13 cellular contexts compared by ENCODE assay signal in genomic region chr10:33032354-33033254, GRCh38.
DNase-seq lines count a peak whose midpoint lies in the region; ATAC-seq and TF ChIP-seq lines count a peak whose summit lies in the region.
"Had no signal": no experiment of that assay in that cellular context is flagged by ENCODE, and none has a peak within 500 bp of the region (broad histone marks: within the 10 kb centered on the region; RNA-seq: fewer than 3 reads in every experiment).

No MANE protein-coding gene starts in this region.

- CTCF ChIA-PET in IMR-90 (lab: Yijun Ruan, JAX): interaction anchor here (0.6 kb wide), 1 partner anchor 303 kb away, joined by 3 read pairs; no protein-coding TSS in a partner anchor

- ATAC-seq in IMR-90 (ENCODE audit: low read depth) (peak; percentile 88), body of pancreas (peak; percentile 62), memory B cell (ENCODE audit: low read depth) (no peak), HG02588 (IDR thresholded peaks at IDR 0.05; ENCODE audit: unreplicated experiment) (no peak), gastrocnemius medialis (no peak), GM21528 (IDR thresholded peaks at IDR 0.05; ENCODE audit: low FRiP score, unreplicated experiment) (no peak)

- H4K8ac ChIP-seq in IMR-90 (ENCODE audit: low read depth in 2 of 2, low read length in 2 of 2): peak overlapping the region in 1 of 2 experiments; percentile 77; a peak in 2 of 4 replicates

- TF ChIP-seq RAD21 in IMR-90 (IDR thresholded peaks at IDR 0.05; ENCODE audit: low read length): no peak

- no peak overlapping the region for H2AK5ac ChIP-seq in IMR-90 (ENCODE audit: low read depth, low read length)

- BruUV-seq in IMR-90 (replicated peaks; lab: Mats Ljungman, UMichigan): no TSS peak

- H2BK5ac ChIP-seq in IMR-90 (ENCODE audit: low read depth, low read length, poor library complexity, severe bottlenecking): peak overlapping the region; percentile 16

- H3K27me3 Mint-ChIP-seq in memory B cell: no peaks in the 10 kb centered on the region

- peak overlapping the region; percentile 11; the same call in 1 of the 2 replicates for H2BK20ac ChIP-seq in IMR-90 (ENCODE audit: low read depth, low read length)

- H3K27ac Mint-ChIP-seq in memory B cell: peak overlapping the region; percentile 71

- 0 out of 3 replicates have a peak overlapping the region, but pooled peaks have one; percentile 62 for H2BK15ac ChIP-seq in IMR-90 (ENCODE audit: low read depth, low read length)

- H3K4me1 Mint-ChIP-seq in memory B cell: peaks cover 16% of the 10 kb centered on the region

- intact Hi-C loops in IMR-90 (cut with micrococcal nuclease): no loop called here
- intact Hi-C loops in body of pancreas (cut with DNase I): no loop called here
- intact Hi-C loops in gastrocnemius medialis (cut with DNase I; ENCODE audit: low total_unique reads): no loop called here

- no peaks in the 10 kb centered on the region for H3K79me1 ChIP-seq in IMR-90 (ENCODE audit: low read depth in 1 of 2, low read length in 2 of 2)

- H3K4me3 ChIP-seq in AG09309 (ENCODE audit: control insufficient read depth, low read depth, low read length) (no peak overlapping the region), IMR-90 (ENCODE audit: insufficient read depth, low read depth, low read length) (no peak overlapping the region), body of pancreas (no peak overlapping the region), gastrocnemius medialis (no peak overlapping the region)
- H3K4me3 ChIP-seq: heart left ventricle had no signal

- peaks cover 3% of the 10 kb centered on the region; the same call in 1 of the 2 replicates for H3K9me1 ChIP-seq in IMR-90 (ENCODE audit: insufficient read depth, low read length)

- TF ChIP-seq POLR2A in IMR-90 (IDR thresholded peaks at IDR 0.05; ENCODE audit: low read depth, low read length) (no peak), body of pancreas (IDR thresholded peaks at IDR 0.05) (no peak), gastrocnemius medialis (IDR thresholded peaks at IDR 0.05) (no peak)

- peaks cover 3% of the 10 kb centered on the region for H3K9me3 Mint-ChIP-seq in memory B cell

- no peak overlapping the region for H3K4me3 Mint-ChIP-seq in memory B cell

- peak overlapping the region; percentile 43; the same call in 1 of the 2 replicates for H3K23ac ChIP-seq in IMR-90 (ENCODE audit: low read depth, low read length)

- no peaks in the 10 kb centered on the region for H3K9me3 ChIP-seq in IMR-90 (ENCODE audit: control insufficient read depth, insufficient read depth, low read length)
- no peaks in the 10 kb centered on the region for H3K9me3 ChIP-seq in body of pancreas
- H3K9me3 ChIP-seq in gastrocnemius medialis: no peaks in the 10 kb centered on the region
- H3K9me3 ChIP-seq: BE2C, heart left ventricle had no signal

- H4K20me1 ChIP-seq in IMR-90 (ENCODE audit: insufficient read depth, low read length): no peaks in the 10 kb centered on the region

- H3K4me1 ChIP-seq in IMR-90 (ENCODE audit: control insufficient read depth, insufficient read depth, low read length) (peaks cover 2% of the 10 kb centered on the region), body of pancreas (no peaks in the 10 kb centered on the region), gastrocnemius medialis (peaks cover 4 to 7% of the 10 kb centered on the region in 2 donors)
- H3K4me1 ChIP-seq: BE2C had no signal

- H2AFZ ChIP-seq in IMR-90 (replicated peaks; ENCODE audit: low read length, poor library complexity): no peak overlapping the region

- H2BK120ac ChIP-seq in IMR-90 (ENCODE audit: low read depth, low read length): peak overlapping the region; percentile 66

- H3K36me3 ChIP-seq in IMR-90 (ENCODE audit: control insufficient read depth, insufficient read depth, low read length): no peaks in the 10 kb centered on the region
- no peaks in the 10 kb centered on the region for H3K36me3 ChIP-seq in body of pancreas (replicated peaks in 1 of 2; ENCODE audit: insufficient read depth in 1 of 2, low read depth in 2 of 2)
- H3K36me3 ChIP-seq in gastrocnemius medialis: no peaks in the 10 kb centered on the region
- H3K36me3 ChIP-seq: BE2C, heart left ventricle had no signal

- H3K27ac ChIP-seq in IMR-90 (ENCODE audit: insufficient read depth, low read length) (no peak overlapping the region), body of pancreas (peak overlapping the region in 2 of 4 donors; percentile 23 to 61), gastrocnemius medialis (no peak overlapping the region)

- no peak overlapping the region for H3K9ac ChIP-seq in IMR-90 (ENCODE audit: low read depth, low read length)

- TF ChIP-seq CTCF in AG09309 (IDR thresholded peaks at IDR 0.05; ENCODE audit: control insufficient read depth, insufficient read depth, low read depth, low read length, missing control alignments): no peak
- TF ChIP-seq CTCF in IMR-90 (conservative IDR thresholded peaks at IDR 0.05; ENCODE audit: low read depth, low read length): no peak
- TF ChIP-seq CTCF in body of pancreas (IDR thresholded peaks at IDR 0.05): no peak
- TF ChIP-seq CTCF in gastrocnemius medialis (IDR thresholded peaks at IDR 0.05 in 4 of 5, conservative IDR thresholded peaks at IDR 0.05 in 1 of 5): no peak

- in situ Hi-C loops in IMR-90 (cut with MboI; ENCODE audit: low sequenced_read_pairs) (no loop called here), gastrocnemius medialis (cut with MboI; ENCODE audit: low sequenced_read_pairs in 4 of 4) (no loop called here)

- DNase-seq in AG09309 (ENCODE audit: low read depth) (peak; percentile 59), IMR-90 (peak; percentile 79), body of pancreas (no peak), memory B cell (ENCODE audit: low spot score in 2 of 2) (no peak), NCI-H1092 treated with DMSO at 0.1 percent for 48 hours (lab: John Stamatoyannopoulos, UW) (no peak), gastrocnemius medialis (no peak)
- DNase-seq: aorta, BE2C, heart left ventricle, KG1, NCI-H524 treated with DMSO at 0.1 percent for 48 hours had no signal

- POLR2A ChIA-PET in IMR-90 (lab: Charles Lee; ENCODE audit: unreplicated experiment): no interaction called here

- peak overlapping the region; percentile 17; the same call in 1 of the 2 replicates for H3K4me2 ChIP-seq in IMR-90 (ENCODE audit: low read depth, low read length)

- 0% methylated on average over 3 of the region's 9 CpGs; no CpG with 5 or more reads in 1 of the 2 experiments for WGBS in IMR-90 (ENCODE audit: extremely low coverage in 2 of 2, insufficient read length in 1 of 2), 2 experiments
- WGBS in body of pancreas, 2 donors: 42 to 54% methylated on average over 9 of the region's 9 CpGs

- H3K56ac ChIP-seq in IMR-90 (ENCODE audit: extremely low read depth, insufficient read depth, low read length): peak overlapping the region; percentile 59; the same call in 1 of the 2 replicates

- peak overlapping the region; percentile 68; the same call in 1 of the 2 replicates for H3K14ac ChIP-seq in IMR-90 (replicated peaks; ENCODE audit: low read depth, low read length)

- no peak overlapping the region for H4K5ac ChIP-seq in IMR-90 (ENCODE audit: low read depth, low read length)

- H4K91ac ChIP-seq in IMR-90 (ENCODE audit: insufficient read depth, low read depth, low read length): peak overlapping the region; percentile 36; the same call in 1 of the 2 replicates

- H3K4ac ChIP-seq in IMR-90 (ENCODE audit: low read depth, low read length): peak overlapping the region; percentile 68; the same call in 1 of the 2 replicates

- peak overlapping the region; percentile 63; the same call in 1 of the 2 replicates for H3K18ac ChIP-seq in IMR-90 (ENCODE audit: low read depth, low read length)

- dilution Hi-C loops in IMR-90 (cut with HindIII; ENCODE audit: low sequenced_read_pairs, unreplicated experiment): no loop called here

- H3K27me3 ChIP-seq in IMR-90 (ENCODE audit: control insufficient read depth, insufficient read depth, low read length) (no peaks in the 10 kb centered on the region), body of pancreas (no peaks in the 10 kb centered on the region), gastrocnemius medialis (no peaks in the 10 kb centered on the region)
- H3K27me3 ChIP-seq: BE2C, heart left ventricle had no signal

- H2AK9ac ChIP-seq in IMR-90 (replicated peaks; ENCODE audit: low read depth, low read length, poor library complexity): no peak overlapping the region

- no peaks in the 10 kb centered on the region for H3K36me3 Mint-ChIP-seq in memory B cell

TF ChIP-seq in IMR-90, 13 proteins besides CTCF, POLR2A, EP300 and RAD21:
- TF ChIP-seq MAFK (IDR thresholded peaks at IDR 0.05; ENCODE audit: low read depth, low read length): peak; percentile 65
- no peak for TF ChIP-seq MXI1 (IDR thresholded peaks at IDR 0.05; ENCODE audit: borderline replicate concordance, low read depth, low read length)
- TF ChIP-seq FOS (IDR thresholded peaks at IDR 0.05; ENCODE audit: low read depth, low read length): 0 out of 2 replicates have a peak, but pooled peaks have one; percentile 5
TF ChIP-seq in IMR-90: peak in this region for 2.

Comparison
In these comparisons a context has a peak if more than half of its experiments do, and no peak if none do; other contexts are left out.
1. DNase-seq: peak in AG09309 (single experiment) and IMR-90 (single experiment); none in body of pancreas (0 of 4), memory B cell (0 of 2), NCI-H1092 treated with DMSO at 0.1 percent for 48 hours (single experiment) and gastrocnemius medialis (0 of 2).
2. ATAC-seq: peak in IMR-90 (single experiment) and body of pancreas (single experiment); none in memory B cell (single experiment), HG02588 (single experiment), gastrocnemius medialis (0 of 2) and GM21528 (single experiment).